ENCODE assay signal across 8 cellular contexts in the genomic region with DNA sequence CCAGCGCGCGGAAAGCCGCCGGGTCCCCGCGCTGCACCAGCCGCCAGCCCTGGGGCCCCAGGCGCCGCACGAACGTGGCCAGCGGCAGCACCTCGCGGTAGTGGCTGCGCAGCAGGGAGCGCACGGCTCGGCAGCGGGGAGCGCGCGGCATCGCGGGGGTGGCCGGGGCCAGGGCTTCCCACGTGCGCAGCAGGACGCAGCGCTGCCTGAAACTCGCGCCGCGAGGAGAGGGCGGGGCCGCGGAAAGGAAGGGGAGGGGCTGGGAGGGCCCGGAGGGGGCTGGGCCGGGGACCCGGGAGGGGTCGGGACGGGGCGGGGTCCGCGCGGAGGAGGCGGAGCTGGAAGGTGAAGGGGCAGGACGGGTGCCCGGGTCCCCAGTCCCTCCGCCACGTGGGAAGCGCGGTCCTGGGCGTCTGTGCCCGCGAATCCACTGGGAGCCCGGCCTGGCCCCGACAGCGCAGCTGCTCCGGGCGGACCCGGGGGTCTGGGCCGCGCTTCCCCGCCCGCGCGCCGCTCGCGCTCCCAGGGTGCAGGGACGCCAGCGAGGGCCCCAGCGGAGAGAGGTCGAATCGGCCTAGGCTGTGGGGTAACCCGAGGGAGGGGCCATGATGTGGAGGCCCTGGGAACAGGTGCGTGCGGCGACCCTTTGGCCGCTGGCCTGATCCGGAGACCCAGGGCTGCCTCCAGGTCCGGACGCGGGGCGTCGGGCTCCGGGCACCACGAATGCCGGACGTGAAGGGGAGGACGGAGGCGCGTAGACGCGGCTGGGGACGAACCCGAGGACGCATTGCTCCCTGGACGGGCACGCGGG.
DNase-seq lines count a peak whose midpoint lies in the region; ATAC-seq and TF ChIP-seq lines count a peak whose summit lies in the region.

Gene TERT, minus strand, starts transcription at position 230 of the 811 bp plus-strand sequence. Its CDS starts 79 bp downstream, at position 151.

- peak within 1 kb of the TSS; percentile 94 for H3K4me3 ChIP-seq in WI38 (ENCODE audit: low read depth, low read length)
- H3K4me3 ChIP-seq in foreskin fibroblast (ENCODE audit: low read depth in 1 of 2, low read length in 2 of 2), result no peak within 1 kb of the TSS

- no peak for ATAC-seq in GM21576 (IDR thresholded peaks at IDR 0.05; ENCODE audit: unreplicated experiment)
- no peak for ATAC-seq in GM18519 (IDR thresholded peaks at IDR 0.05; ENCODE audit: low FRiP score, unreplicated experiment)

- no peak for TF ChIP-seq CTCF in WI38 (IDR thresholded peaks at IDR 0.05; ENCODE audit: low read depth, low read length)
- no peak for TF ChIP-seq CTCF in foreskin fibroblast (IDR thresholded peaks at IDR 0.05; ENCODE audit: low read depth, low read length)

- DNase-seq in SIG-M5 treated with dmso at 0.1 percent for 504 hours (lab: John Stamatoyannopoulos, UW; ENCODE audit: unreplicated experiment) (peak; percentile 29), SIG-M5 (lab: John Stamatoyannopoulos, UW) (no peak), ecto neural progenitor cell (ENCODE audit: low spot score) (peak; percentile 82), foreskin fibroblast (no peak)
- DNase-seq in stimulated activated CD4-positive, alpha-beta T cell treated with anti-CD3 and anti-CD28 coated beads, Interleukin-15, amount 100 ng/mL, for 24 hours, result peak; percentile 93

Comparison
In these comparisons a context has a peak if more than half of its experiments do, and no peak if none do; other contexts are left out.
1. DNase-seq: peak in SIG-M5 treated with dmso at 0.1 percent for 504 hours (single experiment), ecto neural progenitor cell (single experiment) and stimulated activated CD4-positive, alpha-beta T cell treated with anti-CD3 and anti-CD28 coated beads, Interleukin-15, amount 100 ng/mL, for 24 hours (single experiment); none in SIG-M5 (single experiment) and foreskin fibroblast (0 of 2).